In the genomic region with DNA sequence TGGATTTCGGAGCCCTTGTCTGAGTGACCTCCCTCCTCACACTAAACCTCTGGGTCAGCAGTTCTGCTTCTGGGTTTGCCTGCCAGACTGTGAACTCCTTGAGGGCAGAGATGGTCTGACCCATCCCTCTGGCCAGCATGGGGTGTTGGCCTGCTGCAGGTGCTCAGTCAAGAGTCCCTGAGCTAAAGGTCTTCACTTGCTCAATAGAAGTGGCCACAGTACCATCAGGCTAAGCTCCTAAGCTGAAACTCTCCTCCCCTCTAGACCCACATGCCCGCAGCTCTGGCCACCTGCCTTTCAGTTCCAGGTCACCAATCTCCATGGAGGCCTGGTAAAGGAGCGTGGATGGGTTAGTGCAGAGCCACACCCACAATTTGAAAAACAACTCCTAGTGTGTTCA, we compare ENCODE assay signal across 22 cellular contexts.
"Had no signal": no experiment of that assay in that cellular context is flagged by ENCODE, and none has a peak within 500 bp of the region (broad histone marks: within the 10 kb centered on the region; RNA-seq: fewer than 3 reads in every experiment).

No MANE protein-coding gene starts in this region.

- H3K27me3 Mint-ChIP-seq: dendritic cell treated with granulocyte-macrophage colony-stimulating factor and Interleukin-4, amounts not matched to agents 40 ng/mL and 50 ng/mL, for 4 days had no signal

- H3K27me3 ChIP-seq: colonic mucosa had no signal

- H3K4me3 Mint-ChIP-seq: dendritic cell treated with granulocyte-macrophage colony-stimulating factor and Interleukin-4, amounts not matched to agents 40 ng/mL and 50 ng/mL, for 4 days; effector memory CD8-positive, alpha-beta T cell; endodermal cell; mesothelial cell of epicardium had no signal

- H3K27ac Mint-ChIP-seq: dendritic cell treated with granulocyte-macrophage colony-stimulating factor and Interleukin-4, amounts not matched to agents 40 ng/mL and 50 ng/mL, for 4 days; effector memory CD8-positive, alpha-beta T cell; mesothelial cell of epicardium had no signal

- DNase-seq: colonic mucosa; cortex of kidney; effector CD8-positive, alpha-beta T cell; effector memory CD8-positive, alpha-beta T cell; endodermal cell; erythroblast; esophagus squamous epithelium; foreskin fibroblast; glutamatergic neuron; head of caudate nucleus; heart right ventricle; hippocampal formation; left cardiac atrium; left lung; left ventricle myocardium superior; lower lobe of right lung; mesenchymal stem cell; mucosa of descending colon had no signal

- H3K9me3 Mint-ChIP-seq: dendritic cell treated with granulocyte-macrophage colony-stimulating factor and Interleukin-4, amounts not matched to agents 40 ng/mL and 50 ng/mL, for 4 days; endodermal cell; mesothelial cell of epicardium had no signal

- ATAC-seq: effector memory CD8-positive, alpha-beta T cell; esophagus mucosa; heart right ventricle; left cardiac atrium; left lung; left ventricle myocardium superior; lower lobe of right lung; mucosa of descending colon had no signal

- H3K36me3 ChIP-seq: colonic mucosa, esophagus squamous epithelium, heart right ventricle, left lung, lower lobe of right lung had no signal

- H3K4me3 ChIP-seq: colonic mucosa, esophagus squamous epithelium, heart right ventricle, left lung, lower lobe of right lung, mucosa of descending colon had no signal

- H3K4me1 ChIP-seq: colonic mucosa, esophagus squamous epithelium, heart right ventricle, left lung, lower lobe of right lung had no signal

- H3K27ac ChIP-seq: colonic mucosa, epithelial cell of prostate, esophagus squamous epithelium, heart right ventricle, left lung, lower lobe of right lung had no signal

- H3K9me3 ChIP-seq: colonic mucosa, esophagus squamous epithelium, heart right ventricle, left lung, lower lobe of right lung, mucosa of descending colon had no signal

- H3K36me3 Mint-ChIP-seq: mesothelial cell of epicardium had no signal
